In genomic region chr1:30870035-30870434, GRCh38 we compare ENCODE assay signal across 19 cellular contexts. TPM values are rescaled to one million over a fixed set of nuclear protein-coding genes. Genes with fewer than 3 reads are reported as not detected.
DNase-seq lines count a peak whose midpoint lies in the region; ATAC-seq, FAIRE-seq and TF ChIP-seq lines count a peak whose summit lies in the region.
"Had no signal": no experiment of that assay in that cellular context is flagged by ENCODE, and none has a peak within 500 bp of the region (broad histone marks: within the 10 kb centered on the region; RNA-seq: fewer than 3 reads in every experiment).

No MANE protein-coding gene starts in this region.

- in situ Hi-C loops in K562 (cut with MboI): no loop called here

- H3K4me1 ChIP-seq in K562 (replicated peaks in 1 of 2; ENCODE audit: control insufficient read depth in 2 of 2, insufficient read depth in 2 of 2, low read length in 2 of 2): peaks cover 30 to 39% of the 10 kb centered on the region in 2 experiments
- peaks cover 12% of the 10 kb centered on the region; the same call in 1 of the 2 replicates for H3K4me1 ChIP-seq in iPS-20b (ENCODE audit: insufficient read depth, low read length)
- no peaks in the 10 kb centered on the region for H3K4me1 ChIP-seq in rectal smooth muscle tissue (ENCODE audit: control insufficient read depth, insufficient read depth, low read length)
- H3K4me1 ChIP-seq in aorta (ENCODE audit: control insufficient read depth in 1 of 2, insufficient read depth in 2 of 2, low read length in 2 of 2): no peaks in the 10 kb centered on the region

- no peak for TF ChIP-seq RAD21 in K562 (CRISPR knock-in tag; conservative IDR thresholded peaks at IDR 0.05 in 1 of 2, IDR thresholded peaks at IDR 0.05 in 1 of 2)

- ATAC-seq in K562 (no peak), aorta (ENCODE audit: low FRiP score) (peak; percentile 30)
- ATAC-seq in natural killer cell treated with Interleukin-12 subunit alpha and Interleukin-12 subunit beta and Interleukin-15 and Interleukin-18, amount 100 ng/mL, for 72 hours: no peak

- TF ChIP-seq CTCF in K562 (IDR thresholded peaks at IDR 0.05 in 2 of 3, conservative IDR thresholded peaks at IDR 0.05 in 1 of 3; ENCODE audit: insufficient read depth in 2 of 3, low read depth in 1 of 3, low read length in 3 of 3): no peak

- no peak for DNase-seq in K562 (ENCODE audit: extremely low read depth in 1 of 4, low spot score in 3 of 4)
- no peak for DNase-seq in aorta
- no peak for DNase-seq in natural killer cell treated with Interleukin-12 subunit alpha and Interleukin-12 subunit beta and Interleukin-15 and Interleukin-18, amount 100 ng/mL, for 72 hours (ENCODE audit: low spot score)
- no peak for DNase-seq in H4 (ENCODE audit: low spot score)
- DNase-seq in NCI-H187 treated with DMSO at 0.1 percent for 48 hours (lab: John Stamatoyannopoulos, UW): no peak
- DNase-seq: C1 segment of cervical spinal cord; Calu3; CD4-positive, alpha-beta memory T cell; COR-L47; DMS53; DMS79 treated with DMSO at 0.1 percent for 48 hours; GF-D8; H7; HCEC 1CT had no signal

- CTCF ChIA-PET in K562 (lab: Yijun Ruan, JAX; ENCODE audit: low intra/inter-chr PET ratio): no interaction called here

- no peaks in the 10 kb centered on the region for H3K36me3 Mint-ChIP-seq in natural killer cell treated with Interleukin-12 subunit alpha and Interleukin-12 subunit beta and Interleukin-15 and Interleukin-18, amount 100 ng/mL, for 72 hours
- H3K36me3 Mint-ChIP-seq: CD4-positive, alpha-beta memory T cell had no signal

- no peak for TF ChIP-seq EP300 in K562 (IDR thresholded peaks at IDR 0.05; ENCODE audit: low read length)

- TF ChIP-seq POLR2A in K562 (conservative IDR thresholded peaks at IDR 0.05): no peak

- peak overlapping the region in 1 of 2 donors; percentile 37 for H3K27ac Mint-ChIP-seq in natural killer cell treated with Interleukin-12 subunit alpha and Interleukin-12 subunit beta and Interleukin-15 and Interleukin-18, amount 100 ng/mL, for 72 hours
- H3K27ac Mint-ChIP-seq: CD4-positive, alpha-beta memory T cell; GM23338 had no signal

- H3K4me3 ChIP-seq in K562 (no peak overlapping the region), iPS-20b (ENCODE audit: low read length) (no peak overlapping the region), rectal smooth muscle tissue (ENCODE audit: low read length) (no peak overlapping the region), aorta (ENCODE audit: low read length in 2 of 2) (no peak overlapping the region)
- H3K4me3 ChIP-seq: GM23338 had no signal

- no peaks in the 10 kb centered on the region for H3K27me3 ChIP-seq in K562 (ENCODE audit: control insufficient read depth in 2 of 2, insufficient read depth in 2 of 2, low read length in 2 of 2)
- H3K27me3 ChIP-seq in iPS-20b (ENCODE audit: insufficient read depth, low read length): no peaks in the 10 kb centered on the region
- no peaks in the 10 kb centered on the region for H3K27me3 ChIP-seq in rectal smooth muscle tissue (ENCODE audit: control insufficient read depth, insufficient read depth, low read length)
- H3K27me3 ChIP-seq in aorta (ENCODE audit: control insufficient read depth in 1 of 2, insufficient read depth in 2 of 2, low read length in 1 of 2): no peaks in the 10 kb centered on the region

- H3K36me3 ChIP-seq in K562 (ENCODE audit: control insufficient read depth, insufficient read depth, low read length): peaks cover 21% of the 10 kb centered on the region; the same call in 1 of the 3 replicates
- H3K36me3 ChIP-seq in iPS-20b (ENCODE audit: insufficient read depth, low read depth, low read length): 0 out of 2 replicates have a peak, but pooled peaks cover 2% of the 10 kb centered on the region
- H3K36me3 ChIP-seq in rectal smooth muscle tissue (ENCODE audit: control insufficient read depth, insufficient read depth, low read length): peaks cover 22% of the 10 kb centered on the region
- peaks cover 0 to 11% of the 10 kb centered on the region in 2 donors for H3K36me3 ChIP-seq in aorta (ENCODE audit: control insufficient read depth in 1 of 2, insufficient read depth in 2 of 2, low read length in 1 of 2)

- FAIRE-seq in K562 (lab: Jason Lieb, UNC): no peak
- FAIRE-seq: GM12891, GM18507 had no signal

- no peak overlapping the region for H3K4me3 Mint-ChIP-seq in natural killer cell treated with Interleukin-12 subunit alpha and Interleukin-12 subunit beta and Interleukin-15 and Interleukin-18, amount 100 ng/mL, for 72 hours
- H3K4me3 Mint-ChIP-seq: CD4-positive, alpha-beta memory T cell; GM23338 had no signal

- H3K4me2 ChIP-seq in K562 (ENCODE audit: insufficient read depth, low read length): no peak overlapping the region

- H3K9me3 Mint-ChIP-seq in natural killer cell treated with Interleukin-12 subunit alpha and Interleukin-12 subunit beta and Interleukin-15 and Interleukin-18, amount 100 ng/mL, for 72 hours: no peaks in the 10 kb centered on the region
- H3K9me3 Mint-ChIP-seq: CD4-positive, alpha-beta memory T cell had no signal

- no peak overlapping the region for H2AFZ ChIP-seq in K562 (ENCODE audit: low read depth, low read length)
- H2AFZ ChIP-seq: GM23338 had no signal

- intact Hi-C loops in K562 (cut with micrococcal nuclease): no loop called here
- intact Hi-C loops in aorta (cut with DNase I): no loop called here

- no peaks in the 10 kb centered on the region for H4K20me1 ChIP-seq in K562 (replicated peaks; ENCODE audit: control insufficient read depth, insufficient read depth, low read length)

- POLR2A ChIA-PET in K562 (lab: Yijun Ruan, JAX): interaction anchor here (0.6 to 0.7 kb wide), 2 partner anchors 16 to 108 kb away, joined by 3 to 4 read pairs; no protein-coding TSS in a partner anchor

- H3K9ac ChIP-seq in K562 (ENCODE audit: insufficient read depth in 1 of 2, low read depth in 2 of 2, low read length in 2 of 2) (peak overlapping the region in 1 of 2 experiments; percentile 76; a peak in 2 of 4 replicates), iPS-20b (ENCODE audit: low read depth, low read length) (no peak overlapping the region), rectal smooth muscle tissue (ENCODE audit: low read length) (no peak overlapping the region)

- H3K27me3 Mint-ChIP-seq in natural killer cell treated with Interleukin-12 subunit alpha and Interleukin-12 subunit beta and Interleukin-15 and Interleukin-18, amount 100 ng/mL, for 72 hours: peaks cover 46 to 48% of the 10 kb centered on the region in 2 donors

- H3K9me3 ChIP-seq in K562 (replicated peaks; ENCODE audit: control insufficient read depth, insufficient read depth, low read depth, low read length): no peaks in the 10 kb centered on the region
- no peaks in the 10 kb centered on the region for H3K9me3 ChIP-seq in iPS-20b (ENCODE audit: insufficient read depth, low read depth, low read length)
- H3K9me3 ChIP-seq in aorta (ENCODE audit: control insufficient read depth, low read length): peaks cover 2% of the 10 kb centered on the region

- H3K79me2 ChIP-seq in K562 (ENCODE audit: control insufficient read depth, insufficient read depth, low read length): no peaks in the 10 kb centered on the region

- peaks cover 5 to 12% of the 10 kb centered on the region in 2 donors for H3K4me1 Mint-ChIP-seq in natural killer cell treated with Interleukin-12 subunit alpha and Interleukin-12 subunit beta and Interleukin-15 and Interleukin-18, amount 100 ng/mL, for 72 hours (ENCODE audit: low read depth in 2 of 2)

- H3K27ac ChIP-seq in K562 (ENCODE audit: extremely low read depth, low read depth, low read length): no peak overlapping the region
- H3K27ac ChIP-seq in iPS-20b (ENCODE audit: low read length): peak overlapping the region; percentile 85
- H3K27ac ChIP-seq in rectal smooth muscle tissue (ENCODE audit: low read depth, low read length): peak overlapping the region; percentile 6
- H3K27ac ChIP-seq in aorta (ENCODE audit: low read depth in 1 of 2, low read length in 2 of 2): no peak overlapping the region

- BruUV-seq in K562 (replicated peaks; lab: Mats Ljungman, UMichigan): no TSS peak

- peaks cover 7% of the 10 kb centered on the region for H3K9me1 ChIP-seq in K562 (ENCODE audit: control insufficient read depth, insufficient read depth, low read length)

- WGBS in K562 (ENCODE audit: insufficient coverage, low coverage, missing lambda C conversion rate): 35% methylated on average over 3 of the region's 3 CpGs
- 76 to 88% methylated on average over 3 of the region's 3 CpGs for WGBS in aorta, 2 donors

TF ChIP-seq in K562, 482 proteins besides CTCF, POLR2A, EP300 and RAD21:
- TF ChIP-seq HMGN3 (IDR thresholded peaks at IDR 0.05; ENCODE audit: borderline replicate concordance, extremely low read depth, insufficient read length, low read depth, low read length) (no peak), POLR2G (IDR thresholded peaks at IDR 0.05; ENCODE audit: low read depth, low read length) (peak; percentile 61; the same call in 1 of the 2 replicates), NCOA6 (IDR thresholded peaks at IDR 0.05) (no peak)

RNA-seq across cellular contexts. Expression of gene SDC3, which starts 38.5 kb away (rescaled TPM):
- total RNA-seq in K562 (2011; cell fraction: chromatin; rRNA removed; ENCODE audit: low replicate concordance): 13.1 and 24.6 TPM in 2 replicates
- total RNA-seq in K562 (2011; cell fraction: nucleolus; rRNA removed): 24.0 and 32.2 TPM in 2 replicates
- 29.8 and 31.2 TPM in 2 replicates for total RNA-seq in K562 (2011; cell fraction: nucleoplasm; rRNA removed)
- total RNA-seq in K562 (2014; rRNA removed): 12.1 and 20.7 TPM in 2 replicates
- 8.6 and 9.0 TPM in 2 replicates for total RNA-seq in K562 (2014; rRNA removed; fragmentation: Illumina TruSeq; extraction: Trizol)
- total RNA-seq in K562 (2015; rRNA removed; fragmentation: Illumina TruSeq; extraction: Trizol): 17.6 and 18.3 TPM in 2 replicates
- total RNA-seq in K562 (2021): 39.4 and 44.1 TPM in 2 replicates
- 6.5 and 8.9 TPM in 2 replicates for polyA plus RNA-seq in K562 (2011; rRNA removed)
- polyA plus RNA-seq in K562 (2011; cell fraction: cytosol; rRNA removed): 8.4 and 12.2 TPM in 2 replicates
- 15.0 and 19.6 TPM in 2 replicates for polyA plus RNA-seq in K562 (2011; cell fraction: nucleus; rRNA removed)
- 39.4 and 99.6 TPM in 2 replicates for polyA plus RNA-seq in K562 (2012)
- 30.5 and 39.3 TPM in 2 replicates for polyA plus RNA-seq in K562 (2014; fragmentation: Illumina TruSeq; extraction: Trizol)
- under 1 TPM; 0.38 to 0.56 TPM for polyA plus RNA-seq in K562 (2014; fragmentation: Nextera tagmentation; extraction: Ambion mirVana)
- polyA plus RNA-seq in K562 (2014; rRNA removed): 20.4 and 24.5 TPM in 2 replicates
- 4.6 and 6.4 TPM in 2 replicates for polyA minus RNA-seq in K562 (2011; rRNA and poly(A)+ RNA removed)
- polyA minus RNA-seq in K562 (2011; cell fraction: cytosol; rRNA and poly(A)+ RNA removed): 12.1 and 19.4 TPM in 2 replicates
- polyA minus RNA-seq in K562 (2011; cell fraction: nucleus; rRNA and poly(A)+ RNA removed): 3.4 and 3.8 TPM in 2 replicates
- 10 to 100 TPM; 64.7 to 72.7 TPM for total RNA-seq in aorta
- 10 to 100 TPM; 19.1 to 20.8 TPM for polyA plus RNA-seq in aorta
- total RNA-seq in natural killer cell treated with Interleukin-12 subunit alpha and Interleukin-12 subunit beta and Interleukin-15 and Interleukin-18, amount 100 ng/mL, for 72 hours: under 1 TPM in 1 of 2 donors, not detected in 1; 0.11 TPM
- total RNA-seq in H4 (2014; rRNA removed; shearing (Covaris generic)): 15.5 and 16.7 TPM in 2 replicates
- polyA plus RNA-seq: CD4-positive, alpha-beta memory T cell had no signal

Comparison
In these comparisons a context has a peak if more than half of its experiments do, and no peak if none do; other contexts are left out.
1. H3K27ac ChIP-seq: peak in iPS-20b (single experiment) and rectal smooth muscle tissue (single experiment); none in K562 (single experiment) and aorta (0 of 2).
2. RNA of gene SDC3, which starts 38.5 kb away (total RNA-seq): 64.7 to 72.7 TPM in aorta, 8.6 to 44.1 TPM in K562 and 15.5 to 16.7 TPM in H4; 0.11 TPM in natural killer cell treated with Interleukin-12 subunit alpha and Interleukin-12 subunit beta and Interleukin-15 and Interleukin-18, amount 100 ng/mL, for 72 hours; every median in the first group is over 4 times any median in the second.